ENCODE assay signal across 28 cellular contexts in the genomic region with DNA sequence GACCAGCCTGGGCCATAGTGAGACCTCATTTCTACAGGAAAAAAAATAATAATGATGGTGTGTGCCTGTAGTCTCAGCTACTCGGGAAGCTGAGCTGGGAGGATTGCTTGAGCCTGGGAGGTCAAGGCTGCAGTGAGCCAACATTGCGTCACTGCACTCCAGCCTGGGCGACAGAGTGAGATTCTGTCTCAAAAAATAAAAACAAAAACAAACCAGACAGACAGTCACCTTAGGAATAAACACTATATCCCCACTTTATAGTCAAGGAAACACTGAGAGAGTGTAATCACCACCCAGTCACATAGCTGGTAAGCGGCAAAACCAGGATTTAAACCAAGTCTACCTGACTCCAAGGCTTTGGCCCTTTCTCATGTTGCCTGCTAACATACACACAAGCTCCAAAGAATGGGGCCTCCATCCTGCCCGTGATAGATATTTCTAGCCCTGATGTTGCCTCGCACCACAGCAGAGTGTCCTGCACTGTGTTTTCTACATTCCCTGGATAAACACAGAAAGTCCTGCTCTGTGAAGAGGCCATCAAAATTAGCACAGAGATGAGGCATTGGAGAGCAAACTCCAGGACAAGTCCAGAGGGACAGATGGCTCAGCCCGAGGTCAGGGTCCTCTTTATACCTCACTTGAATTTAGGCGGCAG.
DNase-seq lines count a peak whose midpoint lies in the region; ATAC-seq, FAIRE-seq and TF ChIP-seq lines count a peak whose summit lies in the region.
"Had no signal": no experiment of that assay in that cellular context is flagged by ENCODE, and none has a peak within 500 bp of the region (broad histone marks: within the 10 kb centered on the region; RNA-seq: fewer than 3 reads in every experiment).

No MANE protein-coding gene starts in this region.

- 0 out of 2 replicates have a peak overlapping the region, but pooled peaks have one; percentile 7 for H3K9ac ChIP-seq in HCT116 (ENCODE audit: low read length)

- TF ChIP-seq RAD21 in HCT116 (IDR thresholded peaks at IDR 0.05; ENCODE audit: low read depth): no peak

- no peak overlapping the region for H2AFZ ChIP-seq in HCT116 (ENCODE audit: low read depth, low read length, poor library complexity, severe bottlenecking)

- no peak for TF ChIP-seq EP300 in ovary (IDR thresholded peaks at IDR 0.05)

- no peaks in the 10 kb centered on the region for H3K9me2 ChIP-seq in HCT116 (ENCODE audit: insufficient read depth)

- POLR2A ChIA-PET in HCT116 (lab: Charles Lee): interaction anchor here (0.8 to 1.9 kb wide), 4 partner anchors 11 to 66 kb away, joined by 3 to 6 read pairs (median 4); partner anchors contain the start of gene SMURF2

- intact Hi-C loops in HCT116 (cut with micrococcal nuclease) (no loop called here), ovary (cut with DNase I) (no loop called here), pancreas (cut with DNase I) (no loop called here)

- CTCF ChIA-PET in HCT116 (lab: Charles Lee): no interaction called here

- no peak for FAIRE-seq in pancreas (lab: Jason Lieb, UNC)

- H3K4me3 ChIP-seq in HCT116 (replicated peaks in 1 of 2; ENCODE audit: low read depth in 1 of 2, low read length in 2 of 2) (no peak overlapping the region), SJSA1 (no peak overlapping the region), fibroblast of pulmonary artery (replicated peaks; ENCODE audit: low read depth, low read length) (no peak overlapping the region), ovary (no peak overlapping the region), pancreas (no peak overlapping the region)
- H3K4me3 ChIP-seq: breast epithelium, psoas muscle had no signal

- no peaks in the 10 kb centered on the region for H4K20me1 ChIP-seq in HCT116 (ENCODE audit: insufficient read depth)

- no peak for TF ChIP-seq POLR2A in HCT116 (IDR thresholded peaks at IDR 0.05; ENCODE audit: borderline replicate concordance, extremely low read depth, insufficient read depth, insufficient read length)
- no peak for TF ChIP-seq POLR2A in ovary (IDR thresholded peaks at IDR 0.05)

- no peak overlapping the region for H3K4me2 ChIP-seq in HCT116 (ENCODE audit: low read length)

- H3K79me2 ChIP-seq in HCT116 (ENCODE audit: insufficient read depth, low read length): no peaks in the 10 kb centered on the region

- DNase-seq in HCT116 (ENCODE audit: low read depth, low spot score): no peak
- DNase-seq in SJSA1 (ENCODE audit: low read depth in 1 of 2, low spot score in 2 of 2): peak; percentile 79 to 83
- DNase-seq in fibroblast of pulmonary artery (ENCODE audit: low read depth): peak; percentile 27
- DNase-seq in ovary: peak; percentile 27 to 71 (median 39)
- no peak for DNase-seq in pancreas
- DNase-seq in activated CD8-positive, alpha-beta memory T cell treated with anti-CD3 and anti-CD28 coated beads, Interleukin-2, amount 50 U/mL, for 48 hours: no peak
- DNase-seq in NAMALWA (ENCODE audit: low spot score): no peak
- DNase-seq: activated CD4-positive, alpha-beta T cell treated with anti-CD3 and anti-CD28 coated beads for 1 hour; activated T-cell treated with anti-CD3 and anti-CD28 coated beads for 4 hours; C1 segment of cervical spinal cord; COR-L47; GDM1; GOT3; islet precursor cell; midbrain; naive thymus-derived CD4-positive, alpha-beta T cell; NCI-H1105 treated with DMSO at 0.1 percent for 48 hours; NCI-H187 treated with DMSO at 0.1 percent for 48 hours; NCI-H2171 treated with DMSO at 0.1 percent for 48 hours; NCI-H510A treated with DMSO at 0.1 percent for 48 hours; RPMI8226; T-helper 17 cell had no signal

- no TSS peak for BruUV-seq in HCT116 (replicated peaks; lab: Mats Ljungman, UMichigan)

- H3K4me1 ChIP-seq in HCT116 (ENCODE audit: control insufficient read depth in 1 of 2, insufficient read depth in 2 of 2, low read length in 2 of 2) (peaks cover 52 to 82% of the 10 kb centered on the region in 2 experiments), SJSA1 (replicated peaks) (peaks cover 70% of the 10 kb centered on the region), ovary (ENCODE audit: insufficient read depth) (peaks cover 7% of the 10 kb centered on the region), pancreas (no peaks in the 10 kb centered on the region)
- H3K4me1 ChIP-seq: breast epithelium had no signal

- WGBS in ovary, 3 donors: 53 to 59% (median 55%) methylated on average over 8 of the region's 8 CpGs
- 71 to 74% methylated on average over 8 of the region's 8 CpGs for WGBS in pancreas, 2 donors

- H3K9me3 ChIP-seq in HCT116 (ENCODE audit: control insufficient read depth in 1 of 2, insufficient read depth in 1 of 2, low read depth in 1 of 2, low read length in 2 of 2) (no peaks in the 10 kb centered on the region), SJSA1 (replicated peaks) (no peaks in the 10 kb centered on the region), ovary (no peaks in the 10 kb centered on the region), pancreas (no peaks in the 10 kb centered on the region)
- H3K9me3 ChIP-seq: breast epithelium, neutrophil, psoas muscle had no signal

- TF ChIP-seq CTCF in HCT116 (IDR thresholded peaks at IDR 0.05 in 2 of 3, conservative IDR thresholded peaks at IDR 0.05 in 1 of 3; ENCODE audit: borderline replicate concordance in 1 of 3, insufficient read depth in 1 of 3, low read depth in 2 of 3, low read length in 2 of 3) (no peak), fibroblast of pulmonary artery (IDR thresholded peaks at IDR 0.05; ENCODE audit: low read length, missing control alignments) (no peak), ovary (IDR thresholded peaks at IDR 0.05) (no peak), pancreas (IDR thresholded peaks at IDR 0.05) (no peak)

- H3K27me3 ChIP-seq in HCT116 (ENCODE audit: insufficient read depth, low read length) (no peaks in the 10 kb centered on the region), SJSA1 (replicated peaks) (no peaks in the 10 kb centered on the region), ovary (no peaks in the 10 kb centered on the region), pancreas (no peaks in the 10 kb centered on the region)
- H3K27me3 ChIP-seq: breast epithelium, neutrophil had no signal

- no peaks in the 10 kb centered on the region for H3K36me3 ChIP-seq in HCT116 (ENCODE audit: control insufficient read depth in 1 of 2, insufficient read depth in 2 of 2, low read length in 2 of 2)
- H3K36me3 ChIP-seq in SJSA1: no peaks in the 10 kb centered on the region
- H3K36me3 ChIP-seq in ovary: no peaks in the 10 kb centered on the region
- H3K36me3 ChIP-seq in pancreas: no peaks in the 10 kb centered on the region
- H3K36me3 ChIP-seq: breast epithelium had no signal

- H3K27ac ChIP-seq in HCT116 (ENCODE audit: low read depth, low read length) (no peak overlapping the region; the same call in 1 of the 2 replicates), SJSA1 (peak overlapping the region; percentile 68), ovary (peak overlapping the region; percentile 20 to 44), pancreas (no peak overlapping the region)
- H3K27ac ChIP-seq: breast epithelium, neutrophil, psoas muscle had no signal

- RAD21 ChIA-PET in HCT116 (lab: Charles Lee; ENCODE audit: low non-redundant PET in 1 of 2, low total read pairs in 2 of 2, uncharacterized antibody in 2 of 2, unreplicated experiment in 2 of 2): no interaction called here

- ATAC-seq in HCT116 (no peak), pancreas (no peak), GM21619 (IDR thresholded peaks at IDR 0.05; ENCODE audit: unreplicated experiment) (no peak)
- ATAC-seq: naive thymus-derived CD4-positive, alpha-beta T cell; psoas muscle; SK-N-SH treated with all-trans-retinoic acid at 6 μM for 48 hours; stimulated activated memory B cell treated with anti-CD40 and anti-IgM and Interleukin-4, amounts not matched to agents 10 μg/mL and 1 μg/mL and 100 μg/mL, for 72 hours; T-helper 17 cell had no signal

TF ChIP-seq in HCT116, 20 proteins besides CTCF, POLR2A, EP300 and RAD21 (continues in another document):
- TF ChIP-seq POLR2AphosphoS5 (IDR thresholded peaks at IDR 0.05; ENCODE audit: low read depth, low read length): no peak
- TF ChIP-seq EZH2phosphoT487 (IDR thresholded peaks at IDR 0.05; ENCODE audit: borderline replicate concordance): no peak
- TF ChIP-seq ZBTB33 (IDR thresholded peaks at IDR 0.05; ENCODE audit: extremely low read depth, insufficient replicate concordance, low read length): no peak
- TF ChIP-seq TCF7L2 (IDR thresholded peaks at IDR 0.05; ENCODE audit: borderline replicate concordance, extremely low read depth, insufficient read depth, insufficient read length): no peak
- no peak for TF ChIP-seq ZNF274 (IDR thresholded peaks at IDR 0.05; ENCODE audit: low read depth, low read length)

Comparison
In these comparisons a context has a peak if more than half of its experiments do, and no peak if none do; other contexts are left out.
1. DNase-seq: peak in SJSA1 (2 of 2), fibroblast of pulmonary artery (single experiment) and ovary (5 of 5); none in HCT116 (single experiment), pancreas (0 of 6), activated CD8-positive, alpha-beta memory T cell treated with anti-CD3 and anti-CD28 coated beads, Interleukin-2, amount 50 U/mL, for 48 hours (single experiment) and NAMALWA (single experiment).
2. H3K27ac ChIP-seq: peak in SJSA1 (single experiment) and ovary (2 of 2); none in HCT116 (single experiment) and pancreas (0 of 4).